ENCODE assay signal across 2 cellular contexts in the genomic region with DNA sequence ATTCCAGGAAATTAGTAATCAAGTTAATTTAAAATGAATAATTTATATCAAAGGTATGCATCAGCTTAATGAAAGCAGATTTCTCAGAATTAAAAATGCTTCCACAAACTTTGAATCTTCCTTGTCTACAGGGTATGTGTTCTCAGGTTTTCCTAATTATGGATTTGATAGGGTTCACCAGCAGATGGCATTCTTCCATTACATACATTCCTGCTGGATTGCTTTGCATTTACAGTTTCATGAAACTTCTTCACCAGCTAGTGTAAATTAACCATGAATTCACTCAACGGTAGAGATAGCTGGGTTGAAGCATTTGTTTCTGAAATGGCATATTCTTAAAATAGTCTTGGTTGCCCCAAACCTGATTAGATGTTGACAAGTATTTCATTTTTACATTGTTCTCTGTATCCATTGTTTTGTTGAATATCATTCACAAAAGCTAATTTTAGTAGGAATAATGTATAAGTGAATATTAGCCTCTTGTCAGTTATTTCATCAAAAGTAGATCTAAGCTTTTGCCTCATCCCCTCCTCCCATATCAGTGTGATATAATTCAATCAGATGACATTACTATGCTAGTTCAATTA.
TF ChIP-seq lines count a peak whose summit lies in the region.

No MANE protein-coding gene starts in this region.

TF ChIP-seq in HEK293, 187 proteins besides CTCF, POLR2A, EP300 and RAD21:
- TF ChIP-seq ZNF561 (tag by site-specific recombination; IDR thresholded peaks at IDR 0.05; ENCODE audit: borderline replicate concordance) (no peak), ZNF660 (tag by site-specific recombination; IDR thresholded peaks at IDR 0.05) (peak; percentile 83), ZFHX2 (tag by site-specific recombination; conservative IDR thresholded peaks at IDR 0.05) (no peak), ZNF2 (tag by site-specific recombination; IDR thresholded peaks at IDR 0.05) (0 out of 2 replicates have a peak, but pooled peaks have one; percentile 53), TRIM28 (IDR thresholded peaks at IDR 0.05; ENCODE audit: borderline replicate concordance, low read length) (no peak), ZFP41 (tag by site-specific recombination; IDR thresholded peaks at IDR 0.05; ENCODE audit: borderline replicate concordance) (no peak), ZNF37A (tag by site-specific recombination; IDR thresholded peaks at IDR 0.05) (no peak), ZNF654 (tag by site-specific recombination; IDR thresholded peaks at IDR 0.05; ENCODE audit: low read depth) (peak; percentile 96), ZNF10 (tag by site-specific recombination; IDR thresholded peaks at IDR 0.05) (peak; percentile 13; the same call in 1 of the 2 replicates), ZNF555 (tag by site-specific recombination; conservative IDR thresholded peaks at IDR 0.05) (no peak), MYNN (tag by site-specific recombination; IDR thresholded peaks at IDR 0.05; ENCODE audit: borderline replicate concordance) (no peak), ZNF155 (tag by site-specific recombination; IDR thresholded peaks at IDR 0.05) (no peak)
- TF ChIP-seq, protein P1, sequence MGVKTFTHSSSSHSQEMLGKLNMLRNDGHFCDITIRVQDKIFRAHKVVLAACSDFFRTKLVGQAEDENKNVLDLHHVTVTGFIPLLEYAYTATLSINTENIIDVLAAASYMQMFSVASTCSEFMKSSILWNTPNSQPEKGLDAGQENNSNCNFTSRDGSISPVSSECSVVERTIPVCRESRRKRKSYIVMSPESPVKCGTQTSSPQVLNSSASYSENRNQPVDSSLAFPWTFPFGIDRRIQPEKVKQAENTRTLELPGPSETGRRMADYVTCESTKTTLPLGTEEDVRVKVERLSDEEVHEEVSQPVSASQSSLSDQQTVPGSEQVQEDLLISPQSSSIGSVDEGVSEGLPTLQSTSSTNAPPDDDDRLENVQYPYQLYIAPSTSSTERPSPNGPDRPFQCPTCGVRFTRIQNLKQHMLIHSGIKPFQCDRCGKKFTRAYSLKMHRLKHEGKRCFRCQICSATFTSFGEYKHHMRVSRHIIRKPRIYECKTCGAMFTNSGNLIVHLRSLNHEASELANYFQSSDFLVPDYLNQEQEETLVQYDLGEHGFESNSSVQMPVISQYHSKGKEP (tag by site-specific recombination; IDR thresholded peaks at IDR 0.05), result 0 out of 2 replicates have a peak, but pooled peaks have one; percentile 9
- TF ChIP-seq, protein P2, sequence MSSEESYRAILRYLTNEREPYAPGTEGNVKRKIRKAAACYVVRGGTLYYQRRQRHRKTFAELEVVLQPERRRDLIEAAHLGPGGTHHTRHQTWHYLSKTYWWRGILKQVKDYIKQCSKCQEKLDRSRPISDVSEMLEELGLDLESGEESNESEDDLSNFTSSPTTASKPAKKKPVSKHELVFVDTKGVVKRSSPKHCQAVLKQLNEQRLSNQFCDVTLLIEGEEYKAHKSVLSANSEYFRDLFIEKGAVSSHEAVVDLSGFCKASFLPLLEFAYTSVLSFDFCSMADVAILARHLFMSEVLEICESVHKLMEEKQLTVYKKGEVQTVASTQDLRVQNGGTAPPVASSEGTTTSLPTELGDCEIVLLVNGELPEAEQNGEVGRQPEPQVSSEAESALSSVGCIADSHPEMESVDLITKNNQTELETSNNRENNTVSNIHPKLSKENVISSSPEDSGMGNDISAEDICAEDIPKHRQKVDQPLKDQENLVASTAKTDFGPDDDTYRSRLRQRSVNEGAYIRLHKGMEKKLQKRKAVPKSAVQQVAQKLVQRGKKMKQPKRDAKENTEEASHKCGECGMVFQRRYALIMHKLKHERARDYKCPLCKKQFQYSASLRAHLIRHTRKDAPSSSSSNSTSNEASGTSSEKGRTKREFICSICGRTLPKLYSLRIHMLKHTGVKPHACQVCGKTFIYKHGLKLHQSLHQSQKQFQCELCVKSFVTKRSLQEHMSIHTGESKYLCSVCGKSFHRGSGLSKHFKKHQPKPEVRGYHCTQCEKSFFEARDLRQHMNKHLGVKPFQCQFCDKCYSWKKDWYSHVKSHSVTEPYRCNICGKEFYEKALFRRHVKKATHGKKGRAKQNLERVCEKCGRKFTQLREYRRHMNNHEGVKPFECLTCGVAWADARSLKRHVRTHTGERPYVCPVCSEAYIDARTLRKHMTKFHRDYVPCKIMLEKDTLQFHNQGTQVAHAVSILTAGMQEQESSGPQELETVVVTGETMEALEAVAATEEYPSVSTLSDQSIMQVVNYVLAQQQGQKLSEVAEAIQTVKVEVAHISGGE (tag by site-specific recombination; conservative IDR thresholded peaks at IDR 0.05; ENCODE audit: low read depth), result no peak
- TF ChIP-seq, protein P3, sequence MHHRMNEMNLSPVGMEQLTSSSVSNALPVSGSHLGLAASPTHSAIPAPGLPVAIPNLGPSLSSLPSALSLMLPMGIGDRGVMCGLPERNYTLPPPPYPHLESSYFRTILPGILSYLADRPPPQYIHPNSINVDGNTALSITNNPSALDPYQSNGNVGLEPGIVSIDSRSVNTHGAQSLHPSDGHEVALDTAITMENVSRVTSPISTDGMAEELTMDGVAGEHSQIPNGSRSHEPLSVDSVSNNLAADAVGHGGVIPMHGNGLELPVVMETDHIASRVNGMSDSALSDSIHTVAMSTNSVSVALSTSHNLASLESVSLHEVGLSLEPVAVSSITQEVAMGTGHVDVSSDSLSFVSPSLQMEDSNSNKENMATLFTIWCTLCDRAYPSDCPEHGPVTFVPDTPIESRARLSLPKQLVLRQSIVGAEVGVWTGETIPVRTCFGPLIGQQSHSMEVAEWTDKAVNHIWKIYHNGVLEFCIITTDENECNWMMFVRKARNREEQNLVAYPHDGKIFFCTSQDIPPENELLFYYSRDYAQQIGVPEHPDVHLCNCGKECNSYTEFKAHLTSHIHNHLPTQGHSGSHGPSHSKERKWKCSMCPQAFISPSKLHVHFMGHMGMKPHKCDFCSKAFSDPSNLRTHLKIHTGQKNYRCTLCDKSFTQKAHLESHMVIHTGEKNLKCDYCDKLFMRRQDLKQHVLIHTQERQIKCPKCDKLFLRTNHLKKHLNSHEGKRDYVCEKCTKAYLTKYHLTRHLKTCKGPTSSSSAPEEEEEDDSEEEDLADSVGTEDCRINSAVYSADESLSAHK (tag by site-specific recombination; IDR thresholded peaks at IDR 0.05), result no peak
TF ChIP-seq in HEK293: peak in this region for 5.

TF ChIP-seq in H1, 55 proteins besides CTCF, POLR2A, EP300 and RAD21:
- no peak for TF ChIP-seq PHF8 (conservative IDR thresholded peaks at IDR 0.05; ENCODE audit: low read depth, low read length)
- TF ChIP-seq TAF1 (IDR thresholded peaks at IDR 0.05; ENCODE audit: low read depth, low read length), result no peak
- 0 out of 2 replicates have a peak, but pooled peaks have one; percentile 50 for TF ChIP-seq TEAD4 (IDR thresholded peaks at IDR 0.05; ENCODE audit: low read depth, low read length)
- TF ChIP-seq NANOG (IDR thresholded peaks at IDR 0.05; ENCODE audit: insufficient read depth, low read depth, low read length, poor library complexity, severe bottlenecking), result no peak
- TF ChIP-seq SP2 (IDR thresholded peaks at IDR 0.05; ENCODE audit: low read length), result no peak
- TF ChIP-seq SIRT6 (IDR thresholded peaks at IDR 0.05; ENCODE audit: low read length), result no peak
- no peak for TF ChIP-seq NRF1 (IDR thresholded peaks at IDR 0.05; ENCODE audit: low read depth, low read length)
- no peak for TF ChIP-seq POLR2AphosphoS5 (IDR thresholded peaks at IDR 0.05; ENCODE audit: low read depth, low read length)
